In the genomic region with DNA sequence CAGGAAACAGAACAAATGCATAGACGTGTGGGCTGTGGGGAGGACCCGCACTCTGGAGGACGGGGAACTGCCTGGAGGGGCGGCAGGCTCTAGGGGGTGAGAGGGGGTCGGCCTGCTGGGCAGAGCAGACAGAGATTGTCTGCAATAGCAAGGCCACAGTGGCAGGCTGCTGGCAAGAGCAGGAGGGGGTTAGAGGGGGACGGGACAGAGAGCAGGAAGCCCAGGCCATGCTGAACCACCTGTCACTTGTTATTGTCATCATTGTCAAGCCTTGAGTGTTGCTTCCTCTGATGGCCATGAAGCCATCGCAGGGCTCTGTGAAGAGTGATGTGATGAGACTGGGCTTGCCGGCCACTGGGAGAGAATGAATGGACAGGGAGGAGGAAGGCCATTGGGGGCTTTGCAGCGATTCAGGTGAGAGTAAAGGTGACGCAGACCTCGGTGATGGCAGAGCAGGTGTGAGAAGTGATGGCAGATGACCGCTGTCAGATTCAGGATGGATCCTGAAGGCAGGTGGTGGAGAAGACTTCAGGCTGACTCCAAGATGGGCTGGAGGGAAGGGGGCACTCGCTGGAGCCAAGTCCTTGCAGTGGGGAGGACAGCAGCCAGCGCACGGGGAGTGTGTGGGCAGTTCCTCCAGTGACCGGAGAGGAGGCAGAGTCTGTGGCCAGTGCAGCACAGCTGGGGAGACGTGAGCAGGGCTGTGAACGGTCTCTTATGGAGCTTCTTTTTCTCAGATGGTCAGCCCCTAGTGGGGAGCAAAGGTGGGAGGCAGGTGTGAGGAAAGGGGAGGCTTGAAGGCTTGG, we compare ENCODE assay signal across 18 cellular contexts. TPM values are rescaled to one million over a fixed set of nuclear protein-coding genes. Genes with fewer than 3 reads are reported as not detected.
DNase-seq lines count a peak whose midpoint lies in the region; FAIRE-seq and TF ChIP-seq lines count a peak whose summit lies in the region.
"Had no signal": no experiment of that assay in that cellular context is flagged by ENCODE, and none has a peak within 500 bp of the region (broad histone marks: within the 10 kb centered on the region; RNA-seq: fewer than 3 reads in every experiment).

No MANE protein-coding gene starts in this region.

- H3K27ac Mint-ChIP-seq in type B pancreatic cell: peak overlapping the region; percentile 10
- H3K27ac Mint-ChIP-seq: CD8-positive, alpha-beta memory T cell; GM23338 had no signal

- H3K36me3 Mint-ChIP-seq in type B pancreatic cell: no peaks in the 10 kb centered on the region
- H3K36me3 Mint-ChIP-seq: CD8-positive, alpha-beta memory T cell had no signal

- H3K27ac ChIP-seq in kidney (ENCODE audit: low read depth in 2 of 2, low read length in 2 of 2): no peak overlapping the region
- H3K27ac ChIP-seq: BLaER1 had no signal

- no peak overlapping the region for H3K9ac ChIP-seq in kidney (ENCODE audit: low read length in 2 of 2)
- H3K9ac ChIP-seq: BLaER1 had no signal

- H3K4me1 ChIP-seq in kidney (ENCODE audit: control insufficient read depth in 1 of 2, insufficient read depth in 1 of 2, low read depth in 1 of 2, low read length in 2 of 2): no peaks in the 10 kb centered on the region
- H3K4me1 ChIP-seq: BLaER1 had no signal

- H3K27me3 Mint-ChIP-seq in type B pancreatic cell: no peaks in the 10 kb centered on the region

- H3K4me1 Mint-ChIP-seq in type B pancreatic cell (ENCODE audit: unreplicated experiment): no peaks in the 10 kb centered on the region
- H3K4me1 Mint-ChIP-seq: CD8-positive, alpha-beta memory T cell; GM23338 had no signal

- no peak overlapping the region for H3K4me3 ChIP-seq in kidney (ENCODE audit: low read length in 2 of 2)
- H3K4me3 ChIP-seq: BLaER1, GM23338 had no signal

- H3K36me3 ChIP-seq in kidney (ENCODE audit: control insufficient read depth in 1 of 2, insufficient read depth in 2 of 2, low read length in 2 of 2): no peaks in the 10 kb centered on the region
- H3K36me3 ChIP-seq: BLaER1 had no signal

- intact Hi-C loops in kidney (cut with DNase I): no loop called here

- DNase-seq in NCI-H146 (lab: John Stamatoyannopoulos, UW): peak; percentile 45
- no peak for DNase-seq in NCI-H146 treated with DMSO at 0.1 percent for 48 hours (lab: John Stamatoyannopoulos, UW; ENCODE audit: unreplicated experiment)
- peak; percentile 51 for DNase-seq in islet precursor cell
- peak; percentile 41 for DNase-seq in myocyte (ENCODE audit: low read depth)
- DNase-seq in type B pancreatic cell (ENCODE audit: extremely low spot score, unreplicated experiment): no peak
- DNase-seq in kidney: no peak
- no peak for DNase-seq in T-helper 9 cell
- no peak for DNase-seq in DMS114 treated with DMSO at 0.1 percent for 48 hours (lab: John Stamatoyannopoulos, UW; ENCODE audit: unreplicated experiment)
- DNase-seq: 8988T; CD8-positive, alpha-beta memory T cell; KG1; NCI-H1417 treated with DMSO at 0.1 percent for 48 hours; NCI-H2081 treated with DMSO at 0.1 percent for 48 hours; NCI-H524 treated with DMSO at 0.1 percent for 48 hours had no signal

- no peaks in the 10 kb centered on the region for H3K9me3 Mint-ChIP-seq in type B pancreatic cell
- H3K9me3 Mint-ChIP-seq: CD8-positive, alpha-beta memory T cell; GM23338 had no signal

- no peak for FAIRE-seq in kidney (lab: Jason Lieb, UNC)
- FAIRE-seq: GM12892 had no signal

- H3K4me3 Mint-ChIP-seq in type B pancreatic cell: no peak overlapping the region
- H3K4me3 Mint-ChIP-seq: CD8-positive, alpha-beta memory T cell; GM23338 had no signal

- TF ChIP-seq CTCF in type B pancreatic cell (conservative IDR thresholded peaks at IDR 0.05) (no peak), kidney (IDR thresholded peaks at IDR 0.05; ENCODE audit: borderline replicate concordance, extremely low read depth, insufficient read depth) (no peak)

- H3K9me3 ChIP-seq in kidney (ENCODE audit: control insufficient read depth in 1 of 2, low read length in 2 of 2): no peaks in the 10 kb centered on the region
- H3K9me3 ChIP-seq: BLaER1 had no signal

RNA-seq across cellular contexts. Expression of a gene that starts 43.6 kb away (rescaled TPM):
- total RNA-seq in myocyte: not detected in 2 replicates
- polyA plus RNA-seq in myocyte (2012): not detected
- not detected in 2 replicates for total RNA-seq in type B pancreatic cell (ENCODE audit: low replicate concordance)
- total RNA-seq in kidney: not detected
- not detected for polyA plus RNA-seq in kidney (ENCODE audit: insufficient read depth, low read depth, low replicate concordance)
- total RNA-seq: CD8-positive, alpha-beta memory T cell; GM23338; Right ventricle myocardium inferior had no signal
- polyA plus RNA-seq: CD8-positive, alpha-beta memory T cell; GM23338 had no signal

RNA-seq across cellular contexts. Expression of a gene that starts 43.7 kb away (rescaled TPM):
- total RNA-seq in myocyte: 17.5 and 66.1 TPM in 2 replicates
- polyA plus RNA-seq in myocyte (2012): 20.6 TPM
- 48.0 and 54.4 TPM in 2 replicates for total RNA-seq in type B pancreatic cell (ENCODE audit: low replicate concordance)
- 64.0 TPM for total RNA-seq in kidney
- 7.2 TPM for polyA plus RNA-seq in kidney (ENCODE audit: insufficient read depth, low read depth, low replicate concordance)

Comparison
In these comparisons a context has a peak if more than half of its experiments do, and no peak if none do; other contexts are left out.
1. DNase-seq: peak in NCI-H146 (single experiment), islet precursor cell (single experiment) and myocyte (single experiment); none in NCI-H146 treated with DMSO at 0.1 percent for 48 hours (single experiment), type B pancreatic cell (single experiment), kidney (single experiment), T-helper 9 cell (single experiment) and DMS114 treated with DMSO at 0.1 percent for 48 hours (single experiment).